Comparison of ENCODE assay signal across 20 cellular contexts in genomic region chr2:130251520-130251864, GRCh38. TPM values are rescaled to one million over a fixed set of nuclear protein-coding genes. Genes with fewer than 3 reads are reported as not detected.
DNase-seq lines count a peak whose midpoint lies in the region; ATAC-seq and TF ChIP-seq lines count a peak whose summit lies in the region.
"Had no signal": no experiment of that assay in that cellular context is flagged by ENCODE, and none has a peak within 500 bp of the region (broad histone marks: within the 10 kb centered on the region; RNA-seq: fewer than 3 reads in every experiment).

No MANE protein-coding gene starts in this region.

- POLR2A ChIA-PET in HEK293 (lab: Yijun Ruan, JAX), result no interaction called here
- POLR2A ChIA-PET in HEK293T (lab: Yijun Ruan, JAX), result no interaction called here

- CTCF ChIA-PET in HEK293 (lab: Yijun Ruan, JAX) (no interaction called here), HEK293T (lab: Yijun Ruan, JAX) (no interaction called here)

- DNase-seq in DMS114 treated with DMSO at 0.1 percent for 48 hours (lab: John Stamatoyannopoulos, UW; ENCODE audit: unreplicated experiment) (peak; percentile 2), RPMI7951 (ENCODE audit: low read depth) (peak; percentile 19), left colon (peak in 1 of 2 donors; percentile 27), HEK293T (ENCODE audit: extremely low spot score) (no peak), cerebellar nuclear complex (lab: John Stamatoyannopoulos, UW) (no peak)
- no peak for DNase-seq in central memory CD4-positive, alpha-beta T cell
- DNase-seq: mesendoderm; MG63; NCI-H1436 treated with DMSO at 0.1 percent for 48 hours; nephron progenitor cell; stimulated activated CD4-positive, alpha-beta T cell treated with anti-CD3 and anti-CD28 coated beads, Interleukin-4, amount 100 ng/mL, for 1 hour; upper lobe of right lung had no signal

- H3K36me3 ChIP-seq in HEK293 (ENCODE audit: control insufficient read depth in 2 of 2, insufficient read depth in 1 of 2, low read length in 2 of 2), result no peaks in the 10 kb centered on the region
- H3K36me3 ChIP-seq: MG63, upper lobe of right lung had no signal

- ATAC-seq in left colon (peak; percentile 29), GM21619 (IDR thresholded peaks at IDR 0.05; ENCODE audit: unreplicated experiment) (no peak)

- no peaks in the 10 kb centered on the region for H3K9me3 ChIP-seq in HEK293 (ENCODE audit: control insufficient read depth, insufficient read depth, low read depth, low read length)
- H3K9me3 ChIP-seq: MG63, upper lobe of right lung had no signal

- no peak for TF ChIP-seq CTCF in HEK293 (tag by site-specific recombination; IDR thresholded peaks at IDR 0.05)

- H3K4me3 ChIP-seq in HEK293 (ENCODE audit: low read depth, low read length), result no peak overlapping the region
- H3K4me3 ChIP-seq: coronary artery, MG63, skin epidermis, upper lobe of right lung had no signal

- H3K4me1 ChIP-seq in HEK293 (ENCODE audit: control insufficient read depth, insufficient read depth, low read length), result no peaks in the 10 kb centered on the region
- H3K4me1 ChIP-seq: upper lobe of right lung had no signal

- H3K27ac ChIP-seq in HEK293 (ENCODE audit: extremely low read depth, low read depth, low read length), result no peak overlapping the region
- H3K27ac ChIP-seq: coronary artery, skin epidermis, upper lobe of right lung had no signal

- intact Hi-C loops in left colon (cut with DNase I, micrococcal nuclease), result no loop called here

TF ChIP-seq in HEK293, 187 proteins besides CTCF, POLR2A, EP300 and RAD21:
- TF ChIP-seq ZNF211 (tag by site-specific recombination; IDR thresholded peaks at IDR 0.05; ENCODE audit: low read depth), result no peak
- TF ChIP-seq EGR2 (tag by site-specific recombination; IDR thresholded peaks at IDR 0.05; ENCODE audit: low read depth), result no peak
- peak; percentile 41; the same call in 1 of the 2 replicates for TF ChIP-seq SCRT2 (tag by site-specific recombination; IDR thresholded peaks at IDR 0.05)
- no peak for TF ChIP-seq ZNF354C (tag by site-specific recombination; IDR thresholded peaks at IDR 0.05; ENCODE audit: borderline replicate concordance, low read depth)
- TF ChIP-seq ZNF341 (tag by site-specific recombination; IDR thresholded peaks at IDR 0.05; ENCODE audit: low read depth), result no peak
- TF ChIP-seq, protein P1, sequence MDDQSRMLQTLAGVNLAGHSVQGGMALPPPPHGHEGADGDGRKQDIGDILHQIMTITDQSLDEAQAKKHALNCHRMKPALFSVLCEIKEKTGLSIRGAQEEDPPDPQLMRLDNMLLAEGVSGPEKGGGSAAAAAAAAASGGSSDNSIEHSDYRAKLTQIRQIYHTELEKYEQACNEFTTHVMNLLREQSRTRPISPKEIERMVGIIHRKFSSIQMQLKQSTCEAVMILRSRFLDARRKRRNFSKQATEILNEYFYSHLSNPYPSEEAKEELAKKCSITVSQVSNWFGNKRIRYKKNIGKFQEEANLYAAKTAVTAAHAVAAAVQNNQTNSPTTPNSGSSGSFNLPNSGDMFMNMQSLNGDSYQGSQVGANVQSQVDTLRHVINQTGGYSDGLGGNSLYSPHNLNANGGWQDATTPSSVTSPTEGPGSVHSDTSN (CRISPR knock-in tag; IDR thresholded peaks at IDR 0.05), result no peak
- TF ChIP-seq MEIS1 (CRISPR knock-in tag; IDR thresholded peaks at IDR 0.05; ENCODE audit: borderline replicate concordance), result no peak
- TF ChIP-seq ZNF626 (tag by site-specific recombination; IDR thresholded peaks at IDR 0.05), result no peak

TF ChIP-seq in HEK293T, 16 proteins besides CTCF, POLR2A, EP300 and RAD21:
- TF ChIP-seq SP1 (IDR thresholded peaks at IDR 0.05) (no peak), ARNT (IDR thresholded peaks at IDR 0.05) (no peak), L3MBTL2 (conservative IDR thresholded peaks at IDR 0.05) (no peak), NFRKB (IDR thresholded peaks at IDR 0.05) (no peak), LEF1 (IDR thresholded peaks at IDR 0.05; ENCODE audit: borderline replicate concordance) (no peak), HDGF (IDR thresholded peaks at IDR 0.05; ENCODE audit: borderline replicate concordance) (no peak), BHLHE40 (IDR thresholded peaks at IDR 0.05; ENCODE audit: borderline replicate concordance) (no peak), ZNF384 (IDR thresholded peaks at IDR 0.05) (no peak), ELF4 (IDR thresholded peaks at IDR 0.05) (no peak), FOXA1 (IDR thresholded peaks at IDR 0.05) (no peak), FOXK2 (IDR thresholded peaks at IDR 0.05) (no peak), CTBP1 (IDR thresholded peaks at IDR 0.05; ENCODE audit: borderline replicate concordance) (no peak), FOXM1 (IDR thresholded peaks at IDR 0.05; ENCODE audit: borderline replicate concordance) (no peak), SUZ12 (IDR thresholded peaks at IDR 0.05) (no peak), TARDBP (IDR thresholded peaks at IDR 0.05) (no peak)
- TF ChIP-seq, protein P2, sequence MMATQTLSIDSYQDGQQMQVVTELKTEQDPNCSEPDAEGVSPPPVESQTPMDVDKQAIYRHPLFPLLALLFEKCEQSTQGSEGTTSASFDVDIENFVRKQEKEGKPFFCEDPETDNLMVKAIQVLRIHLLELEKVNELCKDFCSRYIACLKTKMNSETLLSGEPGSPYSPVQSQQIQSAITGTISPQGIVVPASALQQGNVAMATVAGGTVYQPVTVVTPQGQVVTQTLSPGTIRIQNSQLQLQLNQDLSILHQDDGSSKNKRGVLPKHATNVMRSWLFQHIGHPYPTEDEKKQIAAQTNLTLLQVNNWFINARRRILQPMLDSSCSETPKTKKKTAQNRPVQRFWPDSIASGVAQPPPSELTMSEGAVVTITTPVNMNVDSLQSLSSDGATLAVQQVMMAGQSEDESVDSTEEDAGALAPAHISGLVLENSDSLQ (IDR thresholded peaks at IDR 0.05), result no peak

RNA-seq across cellular contexts. Expression of gene TUBA3E, which starts 53.3 kb away (rescaled TPM):
- not detected in 2 replicates for total RNA-seq in RPMI7951 (2014; rRNA removed; shearing (Covaris generic))
- total RNA-seq in left colon, result not detected
- total RNA-seq: kidney epithelial cell, NCI-H460, posterior vena cava, SK-MEL-5, upper lobe of right lung had no signal

Comparison
In these comparisons a context has a peak if more than half of its experiments do, and no peak if none do; other contexts are left out.
1. DNase-seq: peak in DMS114 treated with DMSO at 0.1 percent for 48 hours (single experiment) and RPMI7951 (single experiment); none in central memory CD4-positive, alpha-beta T cell (single experiment), HEK293T (single experiment) and cerebellar nuclear complex (0 of 2).